Comparison of ENCODE assay signal across 1 cellular context in the genomic region with DNA sequence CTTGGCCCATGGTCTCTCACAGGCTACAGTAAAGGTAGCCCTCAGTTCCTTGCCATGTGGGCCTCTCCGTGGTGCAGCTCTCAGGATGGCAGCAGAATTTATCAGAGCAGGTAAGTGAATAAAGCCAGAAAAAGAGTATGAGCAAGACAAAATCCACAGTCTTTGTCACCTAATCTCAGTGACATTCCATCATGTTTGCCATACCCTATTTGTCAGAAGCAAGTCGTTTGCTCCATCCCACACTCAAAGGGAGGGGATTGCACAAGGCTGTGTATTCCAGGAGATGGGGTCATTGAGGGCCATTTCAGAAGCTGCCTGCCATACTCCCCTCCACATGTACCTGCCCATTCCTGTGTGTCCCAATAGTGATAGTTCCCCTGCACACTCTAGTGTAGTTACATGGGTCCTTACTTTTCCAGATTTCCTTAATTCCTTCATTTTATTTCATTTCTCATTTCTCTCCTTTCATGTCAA.
A peak's percentile ranks its signal among the peaks of the same experiment; 100 is the strongest.
TF ChIP-seq lines count a peak whose summit lies in the region.

No MANE protein-coding gene starts in this region.

TF ChIP-seq in HepG2, 621 proteins besides CTCF, POLR2A, EP300 and RAD21 (continued from another document):
- no peak for TF ChIP-seq PTBP1 (IDR thresholded peaks at IDR 0.05; ENCODE audit: low read depth, low read length, poor library complexity, severe bottlenecking)
- TF ChIP-seq ZNF775 (CRISPR knock-in tag; IDR thresholded peaks at IDR 0.05; ENCODE audit: borderline replicate concordance), result no peak
- TF ChIP-seq ZMYM3 (CRISPR knock-in tag; IDR thresholded peaks at IDR 0.05), result peak; percentile 73
- TF ChIP-seq GTF3A (CRISPR knock-in tag; conservative IDR thresholded peaks at IDR 0.05), result no peak
- peak; percentile 87; the same call in 1 of the 2 replicates for TF ChIP-seq MIER3 (CRISPR knock-in tag; IDR thresholded peaks at IDR 0.05; ENCODE audit: borderline replicate concordance)
- peak; percentile 48; the same call in 1 of the 2 replicates for TF ChIP-seq CCDC6 (CRISPR knock-in tag; IDR thresholded peaks at IDR 0.05)
TF ChIP-seq in HepG2: peak in this region for 176.
